In genomic region chr5:6485441-6485840, GRCh38 we compare ENCODE assay signal across 24 cellular contexts. TPM values are rescaled to one million over a fixed set of nuclear protein-coding genes. Genes with fewer than 3 reads are reported as not detected.
DNase-seq lines count a peak whose midpoint lies in the region; ATAC-seq and TF ChIP-seq lines count a peak whose summit lies in the region.
"Had no signal": no experiment of that assay in that cellular context is flagged by ENCODE, and none has a peak within 500 bp of the region (broad histone marks: within the 10 kb centered on the region; RNA-seq: fewer than 3 reads in every experiment).

No MANE protein-coding gene starts in this region.

- CTCF ChIA-PET in PC-9 (lab: Charles Lee): no interaction called here

- no peaks in the 10 kb centered on the region for H3K9me3 ChIP-seq in CD4-positive, CD25-positive, alpha-beta regulatory T cell (ENCODE audit: control insufficient read depth in 2 of 2, low read length in 2 of 2)
- H3K9me3 ChIP-seq in OCI-LY3 (ENCODE audit: insufficient read depth, low read length): no peaks in the 10 kb centered on the region
- no peaks in the 10 kb centered on the region for H3K9me3 ChIP-seq in PC-9 (ENCODE audit: insufficient read depth, low read depth)
- H3K9me3 ChIP-seq: HAP-1 had no signal

- H3K27me3 ChIP-seq in CD4-positive, CD25-positive, alpha-beta regulatory T cell (ENCODE audit: control insufficient read depth, insufficient read depth, low read length): peaks cover 1% of the 10 kb centered on the region
- H3K27me3 ChIP-seq in GM06990 (replicated peaks; ENCODE audit: control insufficient read depth, insufficient read depth, low read length) (no peaks in the 10 kb centered on the region; the same call in 1 of the 2 replicates), OCI-LY3 (ENCODE audit: low read depth, low read length) (peaks cover 48% of the 10 kb centered on the region), brain microvascular endothelial cell (replicated peaks) (no peaks in the 10 kb centered on the region), PC-9 (ENCODE audit: insufficient read depth, low read depth) (peaks cover 82% of the 10 kb centered on the region)

- intact Hi-C loops in PC-9 (cut with micrococcal nuclease; ENCODE audit: unreplicated experiment): no loop called here

- no peak overlapping the region for H3K9ac ChIP-seq in OCI-LY3 (ENCODE audit: low read length)
- H3K9ac ChIP-seq: GM23248 had no signal

- peaks cover 8% of the 10 kb centered on the region for H3K27me3 Mint-ChIP-seq in CD4-positive, CD25-positive, alpha-beta regulatory T cell
- peaks cover 0 to 5% (median 2%) of the 10 kb centered on the region in 5 donors for H3K27me3 Mint-ChIP-seq in naive thymus-derived CD8-positive, alpha-beta T cell

- peak overlapping the region in 2 of 3 donors; percentile 33 to 42 for H3K27ac Mint-ChIP-seq in CD4-positive, CD25-positive, alpha-beta regulatory T cell
- H3K27ac Mint-ChIP-seq in naive thymus-derived CD8-positive, alpha-beta T cell: peak overlapping the region in 7 of 10 donors; percentile 39 to 87 (median 72)
- H3K27ac Mint-ChIP-seq: CD4-positive, alpha-beta memory T cell had no signal

- H2AFZ ChIP-seq in OCI-LY3 (ENCODE audit: low read depth, low read length) (no peak overlapping the region), PC-9 (no peak overlapping the region)
- H2AFZ ChIP-seq: GM23248 had no signal

- POLR2A ChIA-PET in naive thymus-derived CD8-positive, alpha-beta T cell (lab: Charles Lee): no interaction called here
- POLR2A ChIA-PET in PC-9 (lab: Charles Lee; ENCODE audit: unreplicated experiment): no interaction called here

- H3K4me1 ChIP-seq in CD4-positive, CD25-positive, alpha-beta regulatory T cell (ENCODE audit: control insufficient read depth, insufficient read depth, low read length, poor library complexity, severe bottlenecking): no peaks in the 10 kb centered on the region
- H3K4me1 ChIP-seq in OCI-LY3 (ENCODE audit: low read length): peaks cover 46% of the 10 kb centered on the region
- peaks cover 3% of the 10 kb centered on the region; the same call in 1 of the 2 replicates for H3K4me1 ChIP-seq in PC-9 (replicated peaks; ENCODE audit: insufficient read depth)
- H3K4me1 ChIP-seq: HAP-1 had no signal

- no TSS peak for BruUV-seq in PC-9 (replicated peaks; lab: Mats Ljungman, UMichigan)

- no peak for TF ChIP-seq CTCF in GM06990 (IDR thresholded peaks at IDR 0.05; ENCODE audit: insufficient read depth, low read length, poor library complexity, severe bottlenecking)
- no peak for TF ChIP-seq CTCF in OCI-LY3 (IDR thresholded peaks at IDR 0.05; ENCODE audit: low read depth, low read length)
- no peak for TF ChIP-seq CTCF in brain microvascular endothelial cell (IDR thresholded peaks at IDR 0.05; ENCODE audit: low read depth, low read length, missing control alignments)
- no peak for TF ChIP-seq CTCF in PC-9 (conservative IDR thresholded peaks at IDR 0.05)

- no peaks in the 10 kb centered on the region for H3K9me2 ChIP-seq in PC-9 (ENCODE audit: insufficient read depth)

- H3K36me3 Mint-ChIP-seq in CD4-positive, CD25-positive, alpha-beta regulatory T cell: no peaks in the 10 kb centered on the region
- no peaks in the 10 kb centered on the region for H3K36me3 Mint-ChIP-seq in naive thymus-derived CD8-positive, alpha-beta T cell
- H3K36me3 Mint-ChIP-seq: CD4-positive, alpha-beta memory T cell had no signal

- peaks cover 5 to 21% (median 7%) of the 10 kb centered on the region in 4 donors for H3K4me1 Mint-ChIP-seq in CD4-positive, CD25-positive, alpha-beta regulatory T cell
- peaks cover 3 to 16% (median 10%) of the 10 kb centered on the region in 4 donors for H3K4me1 Mint-ChIP-seq in naive thymus-derived CD8-positive, alpha-beta T cell

- DNase-seq in CD4-positive, CD25-positive, alpha-beta regulatory T cell: peak in 2 of 3 donors; percentile 5 to 10
- DNase-seq in GM06990 (ENCODE audit: extremely low read depth, insufficient read length) (no peak), brain microvascular endothelial cell (no peak), DMS153 (lab: John Stamatoyannopoulos, UW) (no peak), PC-9 (no peak)
- DNase-seq in naive thymus-derived CD8-positive, alpha-beta T cell: peak in 3 of 10 donors; percentile 15 to 39 (median 31)
- DNase-seq: ACHN; CD4-positive, alpha-beta memory T cell; GM23248; Karpas-422; NCI-H1048; NCI-H1436 treated with DMSO at 0.1 percent for 48 hours; NCI-H2029; NCI-H2171; NCI-H446; NCI-H69; OCI-M1; SHP77 had no signal

- H3K79me2 ChIP-seq in OCI-LY3 (ENCODE audit: low read length): no peaks in the 10 kb centered on the region
- H3K79me2 ChIP-seq in PC-9 (ENCODE audit: low read depth): no peaks in the 10 kb centered on the region

- no peaks in the 10 kb centered on the region for H3K36me3 ChIP-seq in CD4-positive, CD25-positive, alpha-beta regulatory T cell (ENCODE audit: control insufficient read depth, insufficient read depth, low read length)
- H3K36me3 ChIP-seq in GM06990 (ENCODE audit: control insufficient read depth, insufficient read depth, low read length) (no peaks in the 10 kb centered on the region), OCI-LY3 (replicated peaks; ENCODE audit: low read depth, low read length) (no peaks in the 10 kb centered on the region), brain microvascular endothelial cell (replicated peaks) (no peaks in the 10 kb centered on the region), PC-9 (ENCODE audit: low read depth) (no peaks in the 10 kb centered on the region)
- H3K36me3 ChIP-seq: HAP-1 had no signal

- H3F3A ChIP-seq in PC-9 (ENCODE audit: insufficient read depth, low read depth): no peaks in the 10 kb centered on the region

- no peaks in the 10 kb centered on the region for H3K9me3 Mint-ChIP-seq in CD4-positive, CD25-positive, alpha-beta regulatory T cell
- no peaks in the 10 kb centered on the region for H3K9me3 Mint-ChIP-seq in naive thymus-derived CD8-positive, alpha-beta T cell
- H3K9me3 Mint-ChIP-seq: CD4-positive, alpha-beta memory T cell had no signal

- ATAC-seq in CD4-positive, CD25-positive, alpha-beta regulatory T cell (ENCODE audit: low read depth in 2 of 2): no peak
- peak; percentile 42 to 65 for ATAC-seq in naive thymus-derived CD8-positive, alpha-beta T cell

- H3K27ac ChIP-seq in CD4-positive, CD25-positive, alpha-beta regulatory T cell (ENCODE audit: insufficient read depth, low read length, poor library complexity, severe bottlenecking): no peak overlapping the region
- H3K27ac ChIP-seq in OCI-LY3 (ENCODE audit: low read length) (no peak overlapping the region), brain microvascular endothelial cell (no peak overlapping the region), PC-9 (no peak overlapping the region)
- H3K27ac ChIP-seq: GM23248, HL-60, SK-N-MC had no signal

- in situ Hi-C loops in brain microvascular endothelial cell (cut with HindIII; ENCODE audit: low pct_ligation_motif_present, low sequenced_read_pairs): no loop called here

- no peak overlapping the region for H3K4me3 ChIP-seq in CD4-positive, CD25-positive, alpha-beta regulatory T cell (ENCODE audit: low read depth, low read length)
- H3K4me3 ChIP-seq in GM06990 (replicated peaks; ENCODE audit: low read depth, low read length) (peak overlapping the region; percentile 2; the same call in 1 of the 2 replicates), OCI-LY3 (ENCODE audit: low read length) (no peak overlapping the region), brain microvascular endothelial cell (ENCODE audit: low read depth, low read length) (no peak overlapping the region), PC-9 (no peak overlapping the region)
- H3K4me3 ChIP-seq: GM23248, HAP-1, SK-N-MC had no signal

- H3K4me2 ChIP-seq in OCI-LY3 (ENCODE audit: low read length) (peak overlapping the region; percentile 48), PC-9 (no peak overlapping the region)

- peak overlapping the region in 2 of 4 donors; percentile 3 to 42 for H3K4me3 Mint-ChIP-seq in CD4-positive, CD25-positive, alpha-beta regulatory T cell
- H3K4me3 Mint-ChIP-seq in naive thymus-derived CD8-positive, alpha-beta T cell: peak overlapping the region in 6 of 10 donors; percentile 12 to 59 (median 33)
- H3K4me3 Mint-ChIP-seq: CD4-positive, alpha-beta memory T cell had no signal

- no peaks in the 10 kb centered on the region for H4K20me1 ChIP-seq in OCI-LY3 (ENCODE audit: insufficient read depth, low read length)
- no peaks in the 10 kb centered on the region for H4K20me1 ChIP-seq in PC-9 (ENCODE audit: insufficient read depth)

RNA-seq across cellular contexts. Expression of gene UBE2QL1, which starts 36.8 kb away (rescaled TPM):
- not detected for total RNA-seq in CD4-positive, CD25-positive, alpha-beta regulatory T cell
- polyA plus RNA-seq in CD4-positive, CD25-positive, alpha-beta regulatory T cell: not detected
- not detected for total RNA-seq in naive thymus-derived CD8-positive, alpha-beta T cell
- not detected for polyA plus RNA-seq in naive thymus-derived CD8-positive, alpha-beta T cell
- total RNA-seq in PC-9 (2021): not detected in 2 replicates
- total RNA-seq: CD4-positive, alpha-beta memory T cell; GM23248; HT1080; MCF 10A had no signal
- polyA plus RNA-seq: CD4-positive, alpha-beta memory T cell; GM23248 had no signal

Comparison
In these comparisons a context has a peak if more than half of its experiments do, and no peak if none do; other contexts are left out.
1. ATAC-seq: peak in naive thymus-derived CD8-positive, alpha-beta T cell (2 of 2); none in CD4-positive, CD25-positive, alpha-beta regulatory T cell (0 of 2).
2. DNase-seq: peak in CD4-positive, CD25-positive, alpha-beta regulatory T cell (2 of 3); none in GM06990 (single experiment), brain microvascular endothelial cell (single experiment), DMS153 (single experiment) and PC-9 (0 of 2).